Comparison of ENCODE assay signal across 17 cellular contexts in the genomic region with DNA sequence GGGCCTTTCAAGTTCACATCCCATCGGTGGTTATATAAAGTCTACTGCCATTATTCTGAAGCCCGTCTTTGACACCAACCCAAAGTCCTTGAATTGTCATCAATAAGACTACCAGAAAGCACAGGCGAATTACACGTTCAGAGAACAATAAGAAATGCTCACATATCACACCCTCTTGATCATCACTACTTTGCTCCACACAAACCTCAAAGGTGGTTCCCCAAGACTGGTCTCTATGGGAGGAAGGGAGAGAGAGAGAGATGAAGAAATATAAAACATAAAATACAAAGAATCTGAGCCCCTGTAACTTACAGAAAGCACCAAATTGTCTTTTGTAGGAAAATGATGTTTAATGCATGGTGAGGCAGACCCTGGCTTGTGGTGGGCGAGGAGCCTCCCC. TPM values are rescaled to one million over a fixed set of nuclear protein-coding genes. Genes with fewer than 3 reads are reported as not detected.
DNase-seq lines count a peak whose midpoint lies in the region; ATAC-seq, FAIRE-seq and TF ChIP-seq lines count a peak whose summit lies in the region.
"Had no signal": no experiment of that assay in that cellular context is flagged by ENCODE, and none has a peak within 500 bp of the region (broad histone marks: within the 10 kb centered on the region; RNA-seq: fewer than 3 reads in every experiment).

No MANE protein-coding gene starts in this region.

- no peak for ATAC-seq in A549
- peak; percentile 62 for ATAC-seq in activated CD8-positive, alpha-beta T cell treated with anti-CD3 and anti-CD28 coated beads for 36 hours
- peak; percentile 45 to 63 for ATAC-seq in natural killer cell treated with Interleukin-12 subunit alpha and Interleukin-12 subunit beta and Interleukin-15 and Interleukin-18, amount 100 ng/mL, for 72 hours
- ATAC-seq: left lung had no signal

- peaks cover 70% of the 10 kb centered on the region for H3K4me1 Mint-ChIP-seq in activated CD8-positive, alpha-beta T cell treated with anti-CD3 and anti-CD28 coated beads for 36 hours (ENCODE audit: low read depth)
- peaks cover 65 to 76% of the 10 kb centered on the region in 2 donors for H3K4me1 Mint-ChIP-seq in natural killer cell treated with Interleukin-12 subunit alpha and Interleukin-12 subunit beta and Interleukin-15 and Interleukin-18, amount 100 ng/mL, for 72 hours (ENCODE audit: low read depth in 2 of 2)

- TF ChIP-seq POLR2A in A549 (IDR thresholded peaks at IDR 0.05; ENCODE audit: low read length) = no peak

- no peaks in the 10 kb centered on the region for H3K9me3 ChIP-seq in A549
- H3K9me3 ChIP-seq: BE2C, HAP-1, left lung had no signal

- no peak for TF ChIP-seq CTCF in A549 (IDR thresholded peaks at IDR 0.05)
- TF ChIP-seq CTCF in activated CD8-positive, alpha-beta T cell treated with anti-CD3 and anti-CD28 coated beads for 36 hours (IDR thresholded peaks at IDR 0.05) = no peak

- peaks cover 55% of the 10 kb centered on the region for H3K4me1 ChIP-seq in A549
- H3K4me1 ChIP-seq: HAP-1 had no signal

- peaks cover 5% of the 10 kb centered on the region for H3K36me3 Mint-ChIP-seq in activated CD8-positive, alpha-beta T cell treated with anti-CD3 and anti-CD28 coated beads for 36 hours (ENCODE audit: low read depth)
- H3K36me3 Mint-ChIP-seq in natural killer cell treated with Interleukin-12 subunit alpha and Interleukin-12 subunit beta and Interleukin-15 and Interleukin-18, amount 100 ng/mL, for 72 hours = peaks cover 27% of the 10 kb centered on the region

- DNase-seq in A549 (ENCODE audit: low read depth in 1 of 2, low spot score in 1 of 2) (no peak), GM18507 (ENCODE audit: extremely low spot score, insufficient read length, low read depth) (no peak), RKO (ENCODE audit: low spot score) (no peak), SIG-M5 treated with dmso at 0.1 percent for 504 hours (lab: John Stamatoyannopoulos, UW; ENCODE audit: unreplicated experiment) (no peak), HT-29 (ENCODE audit: low spot score) (no peak)
- DNase-seq in activated CD8-positive, alpha-beta T cell treated with anti-CD3 and anti-CD28 coated beads for 36 hours = peak; percentile 55
- DNase-seq in natural killer cell treated with Interleukin-12 subunit alpha and Interleukin-12 subunit beta and Interleukin-15 and Interleukin-18, amount 100 ng/mL, for 72 hours (ENCODE audit: low spot score) = peak; percentile 72
- no peak for DNase-seq in stimulated activated naive CD4-positive, alpha-beta T cell treated with Interleukin-2 at 50 U/mL for 16 hours (lab: John Stamatoyannopoulos, UW)
- DNase-seq: BE2C; caudate nucleus; EL; left lung; NCI-H1048; occipital lobe; Right ventricle myocardium superior; stimulated activated CD4-positive, alpha-beta T cell treated with anti-CD3 and anti-CD28 coated beads, Interleukin-15, amount 100 ng/mL, for 24 hours had no signal

- H3K4me3 ChIP-seq in A549 = no peak overlapping the region
- H3K4me3 ChIP-seq: HAP-1, left lung had no signal

- H3K4me3 Mint-ChIP-seq in activated CD8-positive, alpha-beta T cell treated with anti-CD3 and anti-CD28 coated beads for 36 hours = peak overlapping the region; percentile 15
- H3K4me3 Mint-ChIP-seq in natural killer cell treated with Interleukin-12 subunit alpha and Interleukin-12 subunit beta and Interleukin-15 and Interleukin-18, amount 100 ng/mL, for 72 hours = peak overlapping the region; percentile 99

- H3K27me3 Mint-ChIP-seq in activated CD8-positive, alpha-beta T cell treated with anti-CD3 and anti-CD28 coated beads for 36 hours = no peaks in the 10 kb centered on the region
- H3K27me3 Mint-ChIP-seq in natural killer cell treated with Interleukin-12 subunit alpha and Interleukin-12 subunit beta and Interleukin-15 and Interleukin-18, amount 100 ng/mL, for 72 hours = no peaks in the 10 kb centered on the region

- peak overlapping the region; percentile 96 for H3K4me2 ChIP-seq in A549

- H3K27ac Mint-ChIP-seq in activated CD8-positive, alpha-beta T cell treated with anti-CD3 and anti-CD28 coated beads for 36 hours = peak overlapping the region; percentile 75
- H3K27ac Mint-ChIP-seq in natural killer cell treated with Interleukin-12 subunit alpha and Interleukin-12 subunit beta and Interleukin-15 and Interleukin-18, amount 100 ng/mL, for 72 hours = peak overlapping the region; percentile 99 to 100

- TF ChIP-seq RAD21 in A549 (conservative IDR thresholded peaks at IDR 0.05 in 1 of 2, IDR thresholded peaks at IDR 0.05 in 1 of 2) = no peak

- POLR2A ChIA-PET in A549 (lab: Yijun Ruan, JAX) = no interaction called here
- POLR2A ChIA-PET in activated CD8-positive, alpha-beta T cell treated with anti-CD3 and anti-CD28 coated beads for 36 hours (lab: Charles Lee) = no interaction called here

- no peaks in the 10 kb centered on the region for H3K9me3 Mint-ChIP-seq in activated CD8-positive, alpha-beta T cell treated with anti-CD3 and anti-CD28 coated beads for 36 hours
- no peaks in the 10 kb centered on the region for H3K9me3 Mint-ChIP-seq in natural killer cell treated with Interleukin-12 subunit alpha and Interleukin-12 subunit beta and Interleukin-15 and Interleukin-18, amount 100 ng/mL, for 72 hours

- FAIRE-seq in A549 (lab: Jason Lieb, UNC) = no peak
- peak; percentile 15 for FAIRE-seq in GM18507 (lab: Jason Lieb, UNC)

- H3K27ac ChIP-seq in A549 = peak overlapping the region; percentile 97 to 100; a peak in 5 of 6 replicates

- intact Hi-C loops in activated CD8-positive, alpha-beta T cell treated with anti-CD3 and anti-CD28 coated beads for 36 hours (cut with micrococcal nuclease) = loop anchor here (5.0 to 10.0 kb wide), 2 partner anchors 91 to 141 kb away; no protein-coding TSS in a partner anchor

- no peak for TF ChIP-seq EP300 in A549 (IDR thresholded peaks at IDR 0.05)

- WGBS in A549 (ENCODE audit: missing lambda C conversion rate) = 92% methylated on average over 5 of the region's 5 CpGs

- CTCF ChIA-PET in A549 (lab: Yijun Ruan, JAX) = interaction anchor here (1.0 to 5.9 kb wide), 5 partner anchors 10 to 229 kb away, joined by 3 to 36 read pairs (median 7); no protein-coding TSS in a partner anchor
- CTCF ChIA-PET in activated CD8-positive, alpha-beta T cell treated with anti-CD3 and anti-CD28 coated beads for 36 hours (lab: Charles Lee) = interaction anchor here (1.0 to 4.2 kb wide), 2 partner anchors 86 to 127 kb away, joined by 3 to 27 read pairs; no protein-coding TSS in a partner anchor

TF ChIP-seq in A549, 52 proteins besides CTCF, POLR2A, EP300 and RAD21:
- TF ChIP-seq HEYL (CRISPR knock-in tag; IDR thresholded peaks at IDR 0.05) = no peak
- TF ChIP-seq, protein P1, sequence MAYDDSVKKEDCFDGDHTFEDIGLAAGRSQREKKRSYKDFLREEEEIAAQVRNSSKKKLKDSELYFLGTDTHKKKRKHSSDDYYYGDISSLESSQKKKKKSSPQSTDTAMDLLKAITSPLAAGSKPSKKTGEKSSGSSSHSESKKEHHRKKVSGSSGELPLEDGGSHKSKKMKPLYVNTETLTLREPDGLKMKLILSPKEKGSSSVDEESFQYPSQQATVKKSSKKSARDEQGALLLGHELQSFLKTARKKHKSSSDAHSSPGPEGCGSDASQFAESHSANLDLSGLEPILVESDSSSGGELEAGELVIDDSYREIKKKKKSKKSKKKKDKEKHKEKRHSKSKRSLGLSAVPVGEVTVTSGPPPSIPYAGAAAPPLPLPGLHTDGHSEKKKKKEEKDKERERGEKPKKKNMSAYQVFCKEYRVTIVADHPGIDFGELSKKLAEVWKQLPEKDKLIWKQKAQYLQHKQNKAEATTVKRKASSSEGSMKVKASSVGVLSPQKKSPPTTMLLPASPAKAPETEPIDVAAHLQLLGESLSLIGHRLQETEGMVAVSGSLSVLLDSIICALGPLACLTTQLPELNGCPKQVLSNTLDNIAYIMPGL (CRISPR knock-in tag; IDR thresholded peaks at IDR 0.05; ENCODE audit: borderline replicate concordance) = no peak

RNA-seq across cellular contexts. Expression of a gene that starts 4.4 kb away (rescaled TPM):
- polyA plus RNA-seq in A549 (2011; rRNA removed) = 12.1 and 16.3 TPM in 2 replicates
- 10.1 and 13.5 TPM in 2 replicates for polyA plus RNA-seq in A549 (2012; cell fraction: cytosol; rRNA removed)
- 9.9 and 11.2 TPM in 2 replicates for polyA plus RNA-seq in A549 (2012; cell fraction: nucleus; rRNA removed)
- polyA plus RNA-seq in A549 (2017; fragmentation: RNase III; extraction: RNeasy Plus Mini Kit Qiagen cat#74134 plus additional on column Dnase treatment) = 10.5 to 13.1 TPM (median 11.3 TPM) in 3 replicates
- polyA minus RNA-seq in A549 (2011; rRNA and poly(A)+ RNA removed) = 32.7 and 34.1 TPM in 2 replicates
- 10 to 100 TPM; 17.3 to 17.6 TPM for total RNA-seq in activated CD8-positive, alpha-beta T cell treated with anti-CD3 and anti-CD28 coated beads for 36 hours
- 100 to 1,000 TPM; 152 to 245 TPM for total RNA-seq in natural killer cell treated with Interleukin-12 subunit alpha and Interleukin-12 subunit beta and Interleukin-15 and Interleukin-18, amount 100 ng/mL, for 72 hours
- 2.6 and 3.0 TPM in 2 replicates for total RNA-seq in HT-29 (2014; rRNA removed; shearing (Covaris generic))

RNA-seq across cellular contexts. Expression of a gene that starts 55.7 kb away (rescaled TPM):
- polyA plus RNA-seq in A549 (2011; rRNA removed) (11.6 and 13.8 TPM in 2 replicates), A549 (2017; fragmentation: RNase III; extraction: RNeasy Plus Mini Kit Qiagen cat#74134 plus additional on column Dnase treatment) (8.5 to 8.8 TPM (median 8.8 TPM) in 3 replicates)
- 6.3 and 6.9 TPM in 2 replicates for polyA plus RNA-seq in A549 (2012; cell fraction: cytosol; rRNA removed)
- polyA plus RNA-seq in A549 (2012; cell fraction: nucleus; rRNA removed) = 8.8 and 11.8 TPM in 2 replicates
- polyA minus RNA-seq in A549 (2011; rRNA and poly(A)+ RNA removed) = 9.2 and 15.5 TPM in 2 replicates
- 1 to 10 TPM; 1.5 to 2.1 TPM for total RNA-seq in activated CD8-positive, alpha-beta T cell treated with anti-CD3 and anti-CD28 coated beads for 36 hours
- 100 to 1,000 TPM; 104 to 130 TPM for total RNA-seq in natural killer cell treated with Interleukin-12 subunit alpha and Interleukin-12 subunit beta and Interleukin-15 and Interleukin-18, amount 100 ng/mL, for 72 hours
- total RNA-seq in HT-29 (2014; rRNA removed; shearing (Covaris generic)) = 17.2 and 22.8 TPM in 2 replicates

Comparison
In these comparisons a context has a peak if more than half of its experiments do, and no peak if none do; other contexts are left out.
1. ATAC-seq: peak in activated CD8-positive, alpha-beta T cell treated with anti-CD3 and anti-CD28 coated beads for 36 hours (single experiment) and natural killer cell treated with Interleukin-12 subunit alpha and Interleukin-12 subunit beta and Interleukin-15 and Interleukin-18, amount 100 ng/mL, for 72 hours (2 of 2); none in A549 (0 of 2).
2. DNase-seq: peak in activated CD8-positive, alpha-beta T cell treated with anti-CD3 and anti-CD28 coated beads for 36 hours (single experiment) and natural killer cell treated with Interleukin-12 subunit alpha and Interleukin-12 subunit beta and Interleukin-15 and Interleukin-18, amount 100 ng/mL, for 72 hours (single experiment); none in A549 (0 of 2), GM18507 (single experiment), RKO (single experiment), stimulated activated naive CD4-positive, alpha-beta T cell treated with Interleukin-2 at 50 U/mL for 16 hours (single experiment), SIG-M5 treated with dmso at 0.1 percent for 504 hours (single experiment) and HT-29 (single experiment).
3. RNA of a gene that starts 4.4 kb away (total RNA-seq): 152 to 245 TPM in natural killer cell treated with Interleukin-12 subunit alpha and Interleukin-12 subunit beta and Interleukin-15 and Interleukin-18, amount 100 ng/mL, for 72 hours; 17.3 to 17.6 TPM in activated CD8-positive, alpha-beta T cell treated with anti-CD3 and anti-CD28 coated beads for 36 hours and 2.6 to 3.0 TPM in HT-29; every median in the first group is over 4 times any median in the second.